Comparison of ENCODE assay signal across 8 cellular contexts in genomic region chr1:938088-938683, GRCh38. TPM values are rescaled to one million over a fixed set of nuclear protein-coding genes. Genes with fewer than 3 reads are reported as not detected.
DNase-seq lines count a peak whose midpoint lies in the region; ATAC-seq and TF ChIP-seq lines count a peak whose summit lies in the region.

No MANE protein-coding gene starts in this region.

- peaks cover 41% of the 10 kb centered on the region for H3K27me3 Mint-ChIP-seq in activated CD4-positive, alpha-beta T cell treated with anti-CD3 and anti-CD28 coated beads, Interleukin-2, amount 10 ng/mL, durations not matched to agents 24 days and 14 days

- H3K27me3 ChIP-seq in HCT116 (ENCODE audit: insufficient read depth, low read length): peaks cover 18% of the 10 kb centered on the region; the same call in 1 of the 2 replicates

- H3K36me3 Mint-ChIP-seq in activated CD4-positive, alpha-beta T cell treated with anti-CD3 and anti-CD28 coated beads, Interleukin-2, amount 10 ng/mL, durations not matched to agents 24 days and 14 days (ENCODE audit: low read depth): no peaks in the 10 kb centered on the region

- RAD21 ChIA-PET in HCT116 (lab: Charles Lee; ENCODE audit: low non-redundant PET in 1 of 2, low total read pairs in 2 of 2, uncharacterized antibody in 2 of 2, unreplicated experiment in 2 of 2): interaction anchor here (1.0 to 1.1 kb wide), 3 partner anchors 10 to 69 kb away, joined by 3 read pairs; no protein-coding TSS in a partner anchor

- no peak overlapping the region for H2AFZ ChIP-seq in HCT116 (ENCODE audit: low read depth, low read length, poor library complexity, severe bottlenecking)

- TF ChIP-seq CTCF in HCT116 (IDR thresholded peaks at IDR 0.05 in 2 of 3, conservative IDR thresholded peaks at IDR 0.05 in 1 of 3; ENCODE audit: borderline replicate concordance in 1 of 3, insufficient read depth in 1 of 3, low read depth in 2 of 3, low read length in 2 of 3): peak; percentile 57 to 98 (median 71)

- H3K27ac Mint-ChIP-seq in activated CD4-positive, alpha-beta T cell treated with anti-CD3 and anti-CD28 coated beads, Interleukin-2, amount 10 ng/mL, durations not matched to agents 24 days and 14 days: no peak overlapping the region

- no peak; the same call in none of the 2 replicates for TF ChIP-seq RAD21 in HCT116 (IDR thresholded peaks at IDR 0.05; ENCODE audit: low read depth)

- H3K9me3 ChIP-seq in HCT116 (ENCODE audit: control insufficient read depth in 1 of 2, insufficient read depth in 1 of 2, low read depth in 1 of 2, low read length in 2 of 2): no peaks in the 10 kb centered on the region

- POLR2A ChIA-PET in HCT116 (lab: Charles Lee): no interaction called here

- ATAC-seq in HCT116 (peak; percentile 35), left colon (peak; percentile 79)

- intact Hi-C loops in HCT116 (cut with micrococcal nuclease): no loop called here
- intact Hi-C loops in left colon (cut with DNase I, micrococcal nuclease): no loop called here
- intact Hi-C loops in activated CD4-positive, alpha-beta T cell treated with anti-CD3 and anti-CD28 coated beads, Interleukin-2, amount 10 ng/mL, durations not matched to agents 24 days and 14 days (cut with micrococcal nuclease): loop anchor here (5.0 kb wide), 1 partner anchor 36 kb away; no protein-coding TSS in a partner anchor

- H3K27ac ChIP-seq in HCT116 (ENCODE audit: low read depth, low read length): no peak overlapping the region; the same call in 1 of the 2 replicates

- H3K4me2 ChIP-seq in HCT116 (ENCODE audit: low read length): peak overlapping the region; percentile 39; the same call in 1 of the 2 replicates

- H4K20me1 ChIP-seq in HCT116 (ENCODE audit: insufficient read depth): no peaks in the 10 kb centered on the region

- H3K4me1 Mint-ChIP-seq in activated CD4-positive, alpha-beta T cell treated with anti-CD3 and anti-CD28 coated beads, Interleukin-2, amount 10 ng/mL, durations not matched to agents 24 days and 14 days: peaks cover 9% of the 10 kb centered on the region

- no peaks in the 10 kb centered on the region for H3K9me3 Mint-ChIP-seq in activated CD4-positive, alpha-beta T cell treated with anti-CD3 and anti-CD28 coated beads, Interleukin-2, amount 10 ng/mL, durations not matched to agents 24 days and 14 days

- DNase-seq in ACHN (peak; percentile 67), HCT116 (ENCODE audit: low read depth, low spot score) (no peak), amniotic epithelial cell (ENCODE audit: low read depth) (peak; percentile 63), left colon (peak; percentile 45 to 69), GM19240 (ENCODE audit: insufficient read length, low spot score) (no peak), foreskin melanocyte (no peak), DMS79 treated with DMSO at 0.1 percent for 48 hours (lab: John Stamatoyannopoulos, UW) (no peak)
- DNase-seq in activated CD4-positive, alpha-beta T cell treated with anti-CD3 and anti-CD28 coated beads, Interleukin-2, amount 10 ng/mL, durations not matched to agents 24 days and 14 days: no peak

- no peaks in the 10 kb centered on the region for H3K9me2 ChIP-seq in HCT116 (ENCODE audit: insufficient read depth)

- peaks cover 50 to 56% of the 10 kb centered on the region in 2 experiments for H3K4me1 ChIP-seq in HCT116 (ENCODE audit: control insufficient read depth in 1 of 2, insufficient read depth in 2 of 2, low read length in 2 of 2)

- TF ChIP-seq POLR2A in HCT116 (IDR thresholded peaks at IDR 0.05; ENCODE audit: borderline replicate concordance, extremely low read depth, insufficient read depth, insufficient read length): no peak

- no TSS peak for BruUV-seq in HCT116 (replicated peaks; lab: Mats Ljungman, UMichigan)

- no peaks in the 10 kb centered on the region for H3K36me3 ChIP-seq in HCT116 (ENCODE audit: control insufficient read depth in 1 of 2, insufficient read depth in 2 of 2, low read length in 2 of 2)

- H3K9ac ChIP-seq in HCT116 (ENCODE audit: low read length): no peak overlapping the region

- in situ Hi-C loops in ACHN (cut with HindIII; ENCODE audit: low pct_ligation_motif_present, low pct_unique_long_range_greater_than_20kb, low sequenced_read_pairs): no loop called here

- CTCF ChIA-PET in HCT116 (lab: Charles Lee): interaction anchor here (0.8 to 1.4 kb wide), 3 partner anchors 10 to 33 kb away, joined by 3 to 14 read pairs (median 4); no protein-coding TSS in a partner anchor

- no peak overlapping the region for H3K4me3 Mint-ChIP-seq in activated CD4-positive, alpha-beta T cell treated with anti-CD3 and anti-CD28 coated beads, Interleukin-2, amount 10 ng/mL, durations not matched to agents 24 days and 14 days

- no peaks in the 10 kb centered on the region for H3K79me2 ChIP-seq in HCT116 (ENCODE audit: insufficient read depth, low read length)

- no peak overlapping the region for H3K4me3 ChIP-seq in HCT116 (replicated peaks in 1 of 2; ENCODE audit: low read depth in 1 of 2, low read length in 2 of 2)

TF ChIP-seq in HCT116, 20 proteins besides CTCF, POLR2A, EP300 and RAD21:
- no peak for TF ChIP-seq YY1 (IDR thresholded peaks at IDR 0.05; ENCODE audit: extremely low read depth, insufficient replicate concordance, low read depth, low read length)
TF ChIP-seq in HCT116: peak in this region for 0.

RNA-seq across cellular contexts. Expression of gene SAMD11, which starts 14.5 kb away (rescaled TPM):
- total RNA-seq in HCT116 (2021; ENCODE audit: unreplicated experiment) (11.5 TPM), left colon (1 to 10 TPM; 1.6 to 5.1 TPM)
- polyA plus RNA-seq in HCT116 (2012): 2.3 and 3.9 TPM in 2 replicates
- total RNA-seq in activated CD4-positive, alpha-beta T cell treated with anti-CD3 and anti-CD28 coated beads, Interleukin-2, amount 10 ng/mL, durations not matched to agents 24 days and 14 days: not detected in 2 replicates

RNA-seq across cellular contexts. Expression of gene NOC2L, which starts 20.9 kb away (rescaled TPM):
- total RNA-seq in HCT116 (2021; ENCODE audit: unreplicated experiment) (260 TPM), left colon (10 to 100 TPM; 42.8 to 48.5 TPM)
- polyA plus RNA-seq in HCT116 (2012): 169 and 185 TPM in 2 replicates
- 190 and 192 TPM in 2 replicates for total RNA-seq in activated CD4-positive, alpha-beta T cell treated with anti-CD3 and anti-CD28 coated beads, Interleukin-2, amount 10 ng/mL, durations not matched to agents 24 days and 14 days

RNA-seq across cellular contexts. Expression of gene KLHL17, which starts 22.2 kb away (rescaled TPM):
- total RNA-seq in HCT116 (2021; ENCODE audit: unreplicated experiment) (100.0 TPM), left colon (10 to 100 TPM in 1 of 2 donors, 1 to 10 TPM in 1; 9.9 to 13.1 TPM)
- 58.8 and 68.9 TPM in 2 replicates for polyA plus RNA-seq in HCT116 (2012)
- total RNA-seq in activated CD4-positive, alpha-beta T cell treated with anti-CD3 and anti-CD28 coated beads, Interleukin-2, amount 10 ng/mL, durations not matched to agents 24 days and 14 days: 46.4 and 48.1 TPM in 2 replicates

RNA-seq across cellular contexts. Expression of gene PLEKHN1, which starts 28.1 kb away (rescaled TPM):
- total RNA-seq in HCT116 (2021; ENCODE audit: unreplicated experiment) (11.6 TPM), left colon (under 1 TPM; 0.58 to 0.95 TPM)
- polyA plus RNA-seq in HCT116 (2012): 9.4 and 9.6 TPM in 2 replicates
- total RNA-seq in activated CD4-positive, alpha-beta T cell treated with anti-CD3 and anti-CD28 coated beads, Interleukin-2, amount 10 ng/mL, durations not matched to agents 24 days and 14 days: 1.8 and 2.8 TPM in 2 replicates

RNA-seq across cellular contexts. Expression of gene PERM1, which starts 43.7 kb away (rescaled TPM):
- total RNA-seq in HCT116 (2021; ENCODE audit: unreplicated experiment) (0.39 TPM), left colon (under 1 TPM in 1 of 2 donors, not detected in 1; 0.14 TPM)
- 2.6 and 3.8 TPM in 2 replicates for polyA plus RNA-seq in HCT116 (2012)
- not detected in 2 replicates for total RNA-seq in activated CD4-positive, alpha-beta T cell treated with anti-CD3 and anti-CD28 coated beads, Interleukin-2, amount 10 ng/mL, durations not matched to agents 24 days and 14 days

Comparison
In these comparisons a context has a peak if more than half of its experiments do, and no peak if none do; other contexts are left out.
1. DNase-seq: peak in ACHN (single experiment), amniotic epithelial cell (single experiment) and left colon (2 of 2); none in HCT116 (single experiment), GM19240 (single experiment), foreskin melanocyte (single experiment), activated CD4-positive, alpha-beta T cell treated with anti-CD3 and anti-CD28 coated beads, Interleukin-2, amount 10 ng/mL, durations not matched to agents 24 days and 14 days (single experiment) and DMS79 treated with DMSO at 0.1 percent for 48 hours (single experiment).